Comparison of ENCODE assay signal across 18 cellular contexts in the genomic region with DNA sequence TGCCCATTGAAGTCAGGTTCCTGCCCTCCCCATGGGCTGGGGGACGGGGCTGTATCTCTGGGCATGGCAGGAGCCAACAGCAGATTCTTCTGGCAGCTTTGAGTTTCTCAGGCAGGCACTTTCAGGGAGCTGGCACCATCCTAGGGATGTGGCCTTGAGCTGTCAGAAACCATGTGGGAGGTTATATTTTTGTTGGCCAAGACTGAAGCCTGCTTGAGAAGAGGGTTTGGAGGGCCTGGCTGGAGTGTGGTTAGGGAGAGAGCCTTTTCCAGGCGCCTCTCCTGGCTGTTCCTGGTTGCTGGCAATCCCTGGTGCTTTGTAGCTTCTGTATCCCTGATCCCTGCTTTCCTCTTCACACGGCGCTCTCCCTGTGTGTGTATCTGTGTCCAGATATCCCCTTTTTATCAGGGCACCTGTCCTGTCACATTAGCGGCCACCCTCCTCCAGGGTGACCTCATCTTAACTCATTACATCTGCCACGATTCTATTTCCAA. TPM values are rescaled to one million over a fixed set of nuclear protein-coding genes. Genes with fewer than 3 reads are reported as not detected.
DNase-seq lines count a peak whose midpoint lies in the region; ATAC-seq, FAIRE-seq and TF ChIP-seq lines count a peak whose summit lies in the region.
"Had no signal": no experiment of that assay in that cellular context is flagged by ENCODE, and none has a peak within 500 bp of the region (broad histone marks: within the 10 kb centered on the region; RNA-seq: fewer than 3 reads in every experiment).

No MANE protein-coding gene starts in this region.

- intact Hi-C loops in pancreas (cut with DNase I), result no loop called here

- 18 to 21% methylated on average over 6 of the region's 6 CpGs for WGBS in pancreas, 2 donors

- H3K4me3 ChIP-seq in AG10803 (ENCODE audit: low read length) (no peak overlapping the region), Peyer's patch (no peak overlapping the region), pancreas (no peak overlapping the region)
- H3K4me3 ChIP-seq: upper lobe of left lung had no signal

- TF ChIP-seq CTCF in AG10803 (conservative IDR thresholded peaks at IDR 0.05; ENCODE audit: low read length) (no peak), Peyer's patch (IDR thresholded peaks at IDR 0.05) (no peak), pancreas (IDR thresholded peaks at IDR 0.05) (no peak)

- H3K27ac ChIP-seq in Peyer's patch (no peak overlapping the region), pancreas (peak overlapping the region; percentile 22 to 48 (median 34))
- H3K27ac ChIP-seq: upper lobe of left lung had no signal

- H3K9me3 ChIP-seq in Peyer's patch, result no peaks in the 10 kb centered on the region
- H3K9me3 ChIP-seq in pancreas, result no peaks in the 10 kb centered on the region
- H3K9me3 ChIP-seq: BE2C, upper lobe of left lung had no signal

- H3K4me1 ChIP-seq in Peyer's patch (peaks cover 0 to 11% (median 0%) of the 10 kb centered on the region in 4 donors), pancreas (peaks cover 20 to 30% (median 28%) of the 10 kb centered on the region in 3 donors)
- H3K4me1 ChIP-seq: BE2C, upper lobe of left lung had no signal

- H3K36me3 ChIP-seq in Peyer's patch, result no peaks in the 10 kb centered on the region
- no peaks in the 10 kb centered on the region for H3K36me3 ChIP-seq in pancreas
- H3K36me3 ChIP-seq: BE2C, upper lobe of left lung had no signal

- FAIRE-seq in pancreas (lab: Jason Lieb, UNC), result no peak

- DNase-seq in AG10803 (ENCODE audit: low read depth) (peak; percentile 48), Peyer's patch (peak in 2 of 3 donors; percentile 13 to 33), fibroblast of peridontal ligament (ENCODE audit: extremely low read depth) (peak; percentile 71), pancreas (peak; percentile 58 to 84 (median 80)), NCI-H2171 treated with DMSO at 0.1 percent for 48 hours (lab: John Stamatoyannopoulos, UW) (no peak), NCI-H2227 (lab: John Stamatoyannopoulos, UW; ENCODE audit: unreplicated experiment) (no peak), UCSD-AML1 (lab: John Stamatoyannopoulos, UW; ENCODE audit: unreplicated experiment) (no peak)
- DNase-seq: activated CD4-positive, alpha-beta T cell treated with anti-CD3 and anti-CD28 coated beads, Interleukin-2, amount 10 ng/mL, durations not matched to agents 7 days and 5 days; BE2C; central memory CD4-positive, alpha-beta T cell; Kasumi-1; NCI-H1930; NCI-H774; RPMI8226; stimulated activated CD4-positive, alpha-beta T cell treated with anti-CD3 and anti-CD28 coated beads, Interleukin-2, amount 100 ng/mL, for 24 hours had no signal

- H3K27me3 ChIP-seq in Peyer's patch (no peaks in the 10 kb centered on the region), pancreas (no peaks in the 10 kb centered on the region)
- H3K27me3 ChIP-seq: BE2C, upper lobe of left lung had no signal

- ATAC-seq in pancreas (peak; percentile 83 to 91 (median 86)), HG02840 (IDR thresholded peaks at IDR 0.05; ENCODE audit: low FRiP score, unreplicated experiment) (no peak)
- ATAC-seq: activated T-helper 17 cell treated with anti-CD3 and anti-CD28 coated beads, Interleukin-2, amount 50 U/mL, for 72 hours had no signal

- no peak for TF ChIP-seq POLR2A in Peyer's patch (IDR thresholded peaks at IDR 0.05)

RNA-seq across cellular contexts. Expression of a gene that starts 30.6 kb away (rescaled TPM):
- total RNA-seq in Peyer's patch, result 1 to 10 TPM in 2 of 4 donors, under 1 TPM in 2; 0.53 to 9.9 (median 0.90) TPM
- 1 to 10 TPM in 1 of 6 donors, under 1 TPM in 5; 0.37 to 1.7 (median 0.66) TPM for total RNA-seq in pancreas
- polyA plus RNA-seq in pancreas, result under 1 TPM; 0.14 to 0.34 TPM
- total RNA-seq: activated CD4-positive, alpha-beta T cell treated with anti-CD3 and anti-CD28 coated beads, Interleukin-2, amount 10 ng/mL, durations not matched to agents 7 days and 5 days had no signal

Comparison
In these comparisons a context has a peak if more than half of its experiments do, and no peak if none do; other contexts are left out.
1. DNase-seq: peak in AG10803 (single experiment), Peyer's patch (2 of 3), fibroblast of peridontal ligament (single experiment) and pancreas (6 of 6); none in NCI-H2171 treated with DMSO at 0.1 percent for 48 hours (single experiment), NCI-H2227 (single experiment) and UCSD-AML1 (single experiment).
2. H3K27ac ChIP-seq: peak in pancreas (4 of 4); none in Peyer's patch (0 of 4).